ENCODE assay signal across 12 cellular contexts in genomic region chr2:190846746-190847145, GRCh38. TPM values are rescaled to one million over a fixed set of nuclear protein-coding genes. Genes with fewer than 3 reads are reported as not detected.
DNase-seq lines count a peak whose midpoint lies in the region.
"Had no signal": no experiment of that assay in that cellular context is flagged by ENCODE, and none has a peak within 500 bp of the region (broad histone marks: within the 10 kb centered on the region; RNA-seq: fewer than 3 reads in every experiment).

No MANE protein-coding gene starts in this region.

- peaks cover 30% of the 10 kb centered on the region for H3K4me1 Mint-ChIP-seq in activated CD4-positive, alpha-beta memory T cell treated with anti-CD3 and anti-CD28 coated beads for 36 hours (ENCODE audit: low read depth)
- peaks cover 13% of the 10 kb centered on the region for H3K4me1 Mint-ChIP-seq in activated CD4-positive, alpha-beta memory T cell treated with anti-CD3 and anti-CD28 coated beads, Interleukin-2, amount 10 ng/mL, durations not matched to agents 7 days and 5 days

- H2BK120ac ChIP-seq in neuronal stem cell (ENCODE audit: low read depth, low read length) = no peak overlapping the region

- H3K36me3 Mint-ChIP-seq in activated CD4-positive, alpha-beta memory T cell treated with anti-CD3 and anti-CD28 coated beads for 36 hours = no peaks in the 10 kb centered on the region
- no peaks in the 10 kb centered on the region for H3K36me3 Mint-ChIP-seq in activated CD4-positive, alpha-beta memory T cell treated with anti-CD3 and anti-CD28 coated beads, Interleukin-2, amount 10 ng/mL, durations not matched to agents 7 days and 5 days (ENCODE audit: low read depth)
- H3K36me3 Mint-ChIP-seq: type B pancreatic cell had no signal

- no peak overlapping the region for H2BK5ac ChIP-seq in neuronal stem cell (ENCODE audit: low read length)

- H4K8ac ChIP-seq in neuronal stem cell (ENCODE audit: low read depth, low read length) = no peak overlapping the region

- H3K27me3 Mint-ChIP-seq in activated CD4-positive, alpha-beta memory T cell treated with anti-CD3 and anti-CD28 coated beads for 36 hours = peaks cover 1% of the 10 kb centered on the region
- no peaks in the 10 kb centered on the region for H3K27me3 Mint-ChIP-seq in activated CD4-positive, alpha-beta memory T cell treated with anti-CD3 and anti-CD28 coated beads, Interleukin-2, amount 10 ng/mL, durations not matched to agents 7 days and 5 days
- H3K27me3 Mint-ChIP-seq: type B pancreatic cell had no signal

- no peak overlapping the region for H3K4me3 Mint-ChIP-seq in activated CD4-positive, alpha-beta memory T cell treated with anti-CD3 and anti-CD28 coated beads for 36 hours
- H3K4me3 Mint-ChIP-seq in activated CD4-positive, alpha-beta memory T cell treated with anti-CD3 and anti-CD28 coated beads, Interleukin-2, amount 10 ng/mL, durations not matched to agents 7 days and 5 days = no peak overlapping the region
- H3K4me3 Mint-ChIP-seq: type B pancreatic cell had no signal

- H3K4me2 ChIP-seq in neuronal stem cell (ENCODE audit: insufficient read depth, low read length, poor library complexity, severe bottlenecking) = no peak overlapping the region
- H3K4me2 ChIP-seq: hepatocyte had no signal

- H3K36me3 ChIP-seq in endocrine pancreas (ENCODE audit: control insufficient read depth, insufficient read depth, low read length) = no peaks in the 10 kb centered on the region
- peaks cover 0 to 1% of the 10 kb centered on the region in 2 donors for H3K36me3 ChIP-seq in neuronal stem cell (replicated peaks in 1 of 2; ENCODE audit: control insufficient read depth in 2 of 2, insufficient read depth in 2 of 2, low read length in 2 of 2)
- H3K36me3 ChIP-seq: neutrophil had no signal

- H3K18ac ChIP-seq in neuronal stem cell (ENCODE audit: low read length) = no peak overlapping the region

- H3K27ac ChIP-seq in neuronal stem cell (replicated peaks; ENCODE audit: low read length) = no peak overlapping the region
- H3K27ac ChIP-seq: hepatocyte, neutrophil had no signal

- H2AFZ ChIP-seq in neuronal stem cell (ENCODE audit: low read length) = no peak overlapping the region
- H2AFZ ChIP-seq: hepatocyte had no signal

- no peak overlapping the region for H3K9ac ChIP-seq in endocrine pancreas (ENCODE audit: control insufficient read depth, insufficient read depth, low read length)
- no peak overlapping the region for H3K9ac ChIP-seq in neuronal stem cell (ENCODE audit: low read depth, low read length, poor library complexity)

- H3K23ac ChIP-seq in neuronal stem cell (ENCODE audit: low read depth, low read length, poor library complexity) = no peak overlapping the region

- POLR2A ChIA-PET in activated CD4-positive, alpha-beta memory T cell treated with anti-CD3 and anti-CD28 coated beads for 36 hours (lab: Charles Lee) = no interaction called here
- POLR2A ChIA-PET in activated CD4-positive, alpha-beta memory T cell treated with anti-CD3 and anti-CD28 coated beads, Interleukin-2, amount 10 ng/mL, durations not matched to agents 7 days and 5 days (lab: Charles Lee) = no interaction called here

- H3K4ac ChIP-seq in neuronal stem cell (ENCODE audit: low read length) = no peak overlapping the region

- intact Hi-C loops in activated CD4-positive, alpha-beta memory T cell treated with anti-CD3 and anti-CD28 coated beads for 36 hours (cut with micrococcal nuclease) = no loop called here

- H2BK15ac ChIP-seq in neuronal stem cell (ENCODE audit: low read length) = no peak overlapping the region

- H3K14ac ChIP-seq in neuronal stem cell (ENCODE audit: low read length) = no peak overlapping the region

- no peak overlapping the region for H2AK5ac ChIP-seq in neuronal stem cell (ENCODE audit: low read depth, low read length)

- H3K27ac Mint-ChIP-seq in activated CD4-positive, alpha-beta memory T cell treated with anti-CD3 and anti-CD28 coated beads for 36 hours = no peak overlapping the region
- H3K27ac Mint-ChIP-seq in activated CD4-positive, alpha-beta memory T cell treated with anti-CD3 and anti-CD28 coated beads, Interleukin-2, amount 10 ng/mL, durations not matched to agents 7 days and 5 days = no peak overlapping the region
- H3K27ac Mint-ChIP-seq: type B pancreatic cell had no signal

- H3K4me1 ChIP-seq in endocrine pancreas (ENCODE audit: control insufficient read depth, insufficient read depth, low read length) (peaks cover 14% of the 10 kb centered on the region), neuronal stem cell (ENCODE audit: control insufficient read depth in 2 of 2, insufficient read depth in 1 of 2, low read depth in 1 of 2, low read length in 2 of 2) (peaks cover 0 to 2% of the 10 kb centered on the region in 2 donors)

- H2BK12ac ChIP-seq in neuronal stem cell (ENCODE audit: low read length) = no peak overlapping the region

- H3K27me3 ChIP-seq in endocrine pancreas (ENCODE audit: control insufficient read depth, insufficient read depth, low read length) (no peaks in the 10 kb centered on the region), neuronal stem cell (ENCODE audit: control insufficient read depth in 3 of 3, insufficient read depth in 3 of 3, low read depth in 1 of 3, low read length in 3 of 3) (peaks cover 0 to 3% (median 0%) of the 10 kb centered on the region in 3 experiments)
- H3K27me3 ChIP-seq: hepatocyte, neutrophil had no signal

- no peaks in the 10 kb centered on the region for H3K79me1 ChIP-seq in neuronal stem cell (ENCODE audit: low read depth, low read length)

- H3K9me3 Mint-ChIP-seq in activated CD4-positive, alpha-beta memory T cell treated with anti-CD3 and anti-CD28 coated beads for 36 hours = no peaks in the 10 kb centered on the region
- H3K9me3 Mint-ChIP-seq in activated CD4-positive, alpha-beta memory T cell treated with anti-CD3 and anti-CD28 coated beads, Interleukin-2, amount 10 ng/mL, durations not matched to agents 7 days and 5 days = no peaks in the 10 kb centered on the region
- H3K9me3 Mint-ChIP-seq: type B pancreatic cell had no signal

- H4K91ac ChIP-seq in neuronal stem cell (ENCODE audit: low read depth, low read length, poor library complexity) = no peak overlapping the region

- H3K9me3 ChIP-seq in endocrine pancreas (ENCODE audit: control insufficient read depth, low read length) = no peaks in the 10 kb centered on the region
- H3K9me3 ChIP-seq in neuronal stem cell (replicated peaks in 1 of 2; ENCODE audit: control insufficient read depth in 2 of 2, insufficient read depth in 1 of 2, low read depth in 1 of 2, low read length in 2 of 2) = no peaks in the 10 kb centered on the region
- H3K9me3 ChIP-seq: neutrophil had no signal

- WGBS in neuronal stem cell (ENCODE audit: extremely low coverage in 2 of 2, insufficient read length in 2 of 2, insufficient replicate concordance in 1 of 2), 2 donors = no CpG with 5 or more reads among the region's 7 CpGs

- CTCF ChIA-PET in activated CD4-positive, alpha-beta memory T cell treated with anti-CD3 and anti-CD28 coated beads for 36 hours (lab: Charles Lee) = no interaction called here
- CTCF ChIA-PET in activated CD4-positive, alpha-beta memory T cell treated with anti-CD3 and anti-CD28 coated beads, Interleukin-2, amount 10 ng/mL, durations not matched to agents 7 days and 5 days (lab: Charles Lee) = no interaction called here

- DNase-seq in activated CD4-positive, alpha-beta memory T cell treated with anti-CD3 and anti-CD28 coated beads for 36 hours = peak; percentile 52
- no peak for DNase-seq in activated CD4-positive, alpha-beta memory T cell treated with anti-CD3 and anti-CD28 coated beads, Interleukin-2, amount 10 ng/mL, durations not matched to agents 7 days and 5 days
- DNase-seq in NCI-H2171 (lab: John Stamatoyannopoulos, UW) = peak; percentile 20
- DNase-seq in renal cortical epithelial cell (ENCODE audit: low read depth) = peak; percentile 97
- DNase-seq in neuronal stem cell (ENCODE audit: low spot score) = no peak
- no peak for DNase-seq in stimulated activated naive CD4-positive, alpha-beta T cell treated with Interleukin-2 at 50 U/mL for 16 hours (lab: John Stamatoyannopoulos, UW)
- DNase-seq in GM19240 (ENCODE audit: insufficient read length, low spot score) = no peak
- DNase-seq: NCI-H1436 had no signal

- peak overlapping the region; percentile 19 for H3K4me3 ChIP-seq in endocrine pancreas (ENCODE audit: control insufficient read depth, insufficient read depth, low read length)
- H3K4me3 ChIP-seq in neuronal stem cell (ENCODE audit: low read length in 2 of 2) = no peak overlapping the region
- H3K4me3 ChIP-seq: hepatocyte had no signal

RNA-seq across cellular contexts. Expression of gene GLS, which starts 33.9 kb away (rescaled TPM):
- 100 to 1,000 TPM; 209 to 210 TPM for total RNA-seq in activated CD4-positive, alpha-beta memory T cell treated with anti-CD3 and anti-CD28 coated beads for 36 hours
- 100 to 1,000 TPM; 146 to 150 TPM for total RNA-seq in activated CD4-positive, alpha-beta memory T cell treated with anti-CD3 and anti-CD28 coated beads, Interleukin-2, amount 10 ng/mL, durations not matched to agents 7 days and 5 days
- 1,218 and 1,910 TPM in 2 replicates for total RNA-seq in renal cortical epithelial cell
- 23.2 TPM for polyA plus RNA-seq in neuronal stem cell (2013, experiment 1 of 2)
- 24.7 TPM for polyA plus RNA-seq in neuronal stem cell (2013, experiment 2 of 2)

Comparison
In these comparisons a context has a peak if more than half of its experiments do, and no peak if none do; other contexts are left out.
1. DNase-seq: peak in activated CD4-positive, alpha-beta memory T cell treated with anti-CD3 and anti-CD28 coated beads for 36 hours (single experiment), NCI-H2171 (single experiment) and renal cortical epithelial cell (single experiment); none in activated CD4-positive, alpha-beta memory T cell treated with anti-CD3 and anti-CD28 coated beads, Interleukin-2, amount 10 ng/mL, durations not matched to agents 7 days and 5 days (single experiment), neuronal stem cell (single experiment), stimulated activated naive CD4-positive, alpha-beta T cell treated with Interleukin-2 at 50 U/mL for 16 hours (single experiment) and GM19240 (single experiment).